ENCODE assay signal across 14 cellular contexts in genomic region chr16:56113223-56113622, GRCh38.
"Had no signal": no experiment of that assay in that cellular context is flagged by ENCODE, and none has a peak within 500 bp of the region (broad histone marks: within the 10 kb centered on the region; RNA-seq: fewer than 3 reads in every experiment).

No MANE protein-coding gene starts in this region.

- H3K4me2 ChIP-seq: hepatocyte had no signal

- H3K9me3 Mint-ChIP-seq: activated CD4-positive, alpha-beta memory T cell treated with anti-CD3 and anti-CD28 coated beads for 36 hours; activated naive CD4-positive, alpha-beta T cell treated with anti-CD3 and anti-CD28 coated beads, Interleukin-2, amount 10 ng/mL, durations not matched to agents 7 days and 5 days; memory B cell; natural killer cell; T-cell had no signal

- DNase-seq: activated CD4-positive, alpha-beta memory T cell treated with anti-CD3 and anti-CD28 coated beads for 36 hours; activated CD4-positive, alpha-beta T cell treated with anti-CD3 and anti-CD28 coated beads for 1 hour; activated CD8-positive, alpha-beta memory T cell treated with anti-CD3 and anti-CD28 coated beads, Interleukin-2, amount 10 ng/mL, durations not matched to agents 7 days and 5 days; activated naive CD4-positive, alpha-beta T cell treated with anti-CD3 and anti-CD28 coated beads, Interleukin-2, amount 10 ng/mL, durations not matched to agents 7 days and 5 days; activated T-cell treated with anti-CD3 and anti-CD28 coated beads, Interleukin-2, amount 50 U/mL, for 1 hour; kidney; left lung; natural killer cell; psoas muscle; stimulated activated CD4-positive, alpha-beta T cell treated with anti-CD3 and anti-CD28 coated beads, Interleukin-1b, Interleukin-23, amount 100 ng/mL, for 48 hours; T-cell; T-helper 9 cell had no signal

- H3K27me3 ChIP-seq: left lung had no signal

- H3K4me1 Mint-ChIP-seq: activated CD8-positive, alpha-beta memory T cell treated with anti-CD3 and anti-CD28 coated beads, Interleukin-2, amount 10 ng/mL, durations not matched to agents 7 days and 5 days; activated naive CD4-positive, alpha-beta T cell treated with anti-CD3 and anti-CD28 coated beads, Interleukin-2, amount 10 ng/mL, durations not matched to agents 7 days and 5 days; memory B cell; natural killer cell; T-cell had no signal

- H3K4me1 ChIP-seq: left lung, psoas muscle had no signal

- H2AFZ ChIP-seq: hepatocyte had no signal

- H3K9me3 ChIP-seq: left lung, psoas muscle had no signal

- H3K4me3 ChIP-seq: hepatocyte, left lung, psoas muscle had no signal

- H3K79me2 ChIP-seq: hepatocyte had no signal

- H3K27me3 Mint-ChIP-seq: activated CD4-positive, alpha-beta memory T cell treated with anti-CD3 and anti-CD28 coated beads for 36 hours had no signal

- H3K27ac ChIP-seq: hepatocyte, left lung, psoas muscle had no signal

- H3K4me3 Mint-ChIP-seq: activated CD4-positive, alpha-beta memory T cell treated with anti-CD3 and anti-CD28 coated beads for 36 hours; activated CD8-positive, alpha-beta memory T cell treated with anti-CD3 and anti-CD28 coated beads, Interleukin-2, amount 10 ng/mL, durations not matched to agents 7 days and 5 days; activated naive CD4-positive, alpha-beta T cell treated with anti-CD3 and anti-CD28 coated beads, Interleukin-2, amount 10 ng/mL, durations not matched to agents 7 days and 5 days; memory B cell; natural killer cell; T-cell had no signal

- H3K27ac Mint-ChIP-seq: activated CD4-positive, alpha-beta memory T cell treated with anti-CD3 and anti-CD28 coated beads for 36 hours; activated CD8-positive, alpha-beta memory T cell treated with anti-CD3 and anti-CD28 coated beads, Interleukin-2, amount 10 ng/mL, durations not matched to agents 7 days and 5 days; activated naive CD4-positive, alpha-beta T cell treated with anti-CD3 and anti-CD28 coated beads, Interleukin-2, amount 10 ng/mL, durations not matched to agents 7 days and 5 days; memory B cell; natural killer cell; T-cell had no signal

- H3K36me3 ChIP-seq: left lung had no signal

- H3K36me3 Mint-ChIP-seq: activated CD4-positive, alpha-beta memory T cell treated with anti-CD3 and anti-CD28 coated beads for 36 hours; activated CD8-positive, alpha-beta memory T cell treated with anti-CD3 and anti-CD28 coated beads, Interleukin-2, amount 10 ng/mL, durations not matched to agents 7 days and 5 days; activated naive CD4-positive, alpha-beta T cell treated with anti-CD3 and anti-CD28 coated beads, Interleukin-2, amount 10 ng/mL, durations not matched to agents 7 days and 5 days; memory B cell; natural killer cell; T-cell had no signal
